8 cellular contexts compared by ENCODE assay signal in the genomic region with DNA sequence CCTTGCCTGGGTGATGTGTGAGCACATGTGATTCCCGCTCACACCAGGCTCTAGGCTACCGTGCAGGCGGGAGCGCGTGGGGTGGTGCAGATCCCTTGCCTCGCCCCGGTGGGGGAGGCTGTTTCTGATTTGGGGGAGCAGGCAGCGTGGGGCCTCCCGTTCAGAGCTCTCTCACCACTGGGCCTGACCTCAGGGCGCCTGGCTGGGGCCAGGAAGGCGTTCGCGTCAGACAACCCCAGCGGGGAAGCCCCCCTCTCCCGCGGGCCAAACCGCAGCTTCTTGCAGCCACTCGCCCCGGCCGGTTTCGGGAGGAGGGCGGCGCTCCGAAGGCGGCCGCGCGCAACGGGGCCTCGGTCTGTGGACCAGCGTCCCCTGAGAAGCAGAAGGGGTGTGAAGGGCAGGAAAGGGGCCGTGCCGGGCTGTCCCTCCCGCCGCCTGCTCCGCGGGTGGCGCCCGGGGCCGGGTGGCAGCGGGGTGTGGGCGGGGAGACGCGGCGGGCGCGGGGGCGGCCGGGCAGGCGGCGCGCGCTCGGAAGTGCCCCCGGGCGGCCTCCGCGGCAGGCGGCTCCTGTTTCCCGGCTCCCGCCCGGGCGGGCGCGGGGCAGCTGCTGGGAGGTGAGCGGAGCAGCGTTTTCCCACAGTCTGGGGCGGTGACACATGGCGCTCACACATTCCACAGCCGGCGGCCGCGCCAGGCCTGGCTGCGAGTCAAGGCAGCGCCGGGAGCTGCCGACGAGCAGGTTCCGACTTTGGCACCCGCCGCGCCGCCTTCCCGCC.
DNase-seq lines count a peak whose midpoint lies in the region; FAIRE-seq and TF ChIP-seq lines count a peak whose summit lies in the region.

No MANE protein-coding gene starts in this region.

- H3K27ac Mint-ChIP-seq in astrocyte (ENCODE audit: unreplicated experiment), result peak overlapping the region; percentile 73

- H2AFZ ChIP-seq in astrocyte (ENCODE audit: low read depth, low read length), result peak overlapping the region; percentile 58

- H3K36me3 Mint-ChIP-seq in astrocyte (ENCODE audit: low read depth, unreplicated experiment), result peaks cover 8% of the 10 kb centered on the region

- FAIRE-seq in astrocyte (lab: Jason Lieb, UNC), result no peak

- H3K4me3 ChIP-seq in GM06990 (replicated peaks; ENCODE audit: low read depth, low read length) (peak overlapping the region; percentile 53), H7 (ENCODE audit: insufficient read depth, low read depth, low read length) (peak overlapping the region; percentile 46), astrocyte (ENCODE audit: insufficient read depth, low read depth, low read length) (peak overlapping the region; percentile 42)

- no peaks in the 10 kb centered on the region for H3K36me3 ChIP-seq in GM06990 (ENCODE audit: control insufficient read depth, insufficient read depth, low read length)
- no peaks in the 10 kb centered on the region for H3K36me3 ChIP-seq in H7 (replicated peaks; ENCODE audit: control insufficient read depth, insufficient read depth, low read length)
- no peaks in the 10 kb centered on the region for H3K36me3 ChIP-seq in astrocyte (ENCODE audit: insufficient read depth, low read length)

- H3K9me3 ChIP-seq in astrocyte (ENCODE audit: insufficient read depth, low read depth, low read length), result no peaks in the 10 kb centered on the region

- H3K27me3 ChIP-seq in GM06990 (replicated peaks; ENCODE audit: control insufficient read depth, insufficient read depth, low read length) (no peaks in the 10 kb centered on the region), H7 (ENCODE audit: control insufficient read depth, insufficient read depth, low read length) (peaks cover 19% of the 10 kb centered on the region), astrocyte (ENCODE audit: insufficient read depth, low read length) (peaks cover 3% of the 10 kb centered on the region)

- peak overlapping the region; percentile 3 for H3K4me3 Mint-ChIP-seq in astrocyte (ENCODE audit: unreplicated experiment)

- H3K4me1 ChIP-seq in astrocyte (ENCODE audit: insufficient read depth, low read length), result peaks cover 19% of the 10 kb centered on the region

- H3K27ac ChIP-seq in astrocyte (ENCODE audit: low read depth, low read length), result peak overlapping the region; percentile 81

- peaks cover 50% of the 10 kb centered on the region for H3K9me3 Mint-ChIP-seq in astrocyte (ENCODE audit: unreplicated experiment)

- no peaks in the 10 kb centered on the region for H3K79me2 ChIP-seq in astrocyte (ENCODE audit: insufficient read depth, low read length)

- peak; percentile 95 for DNase-seq in GM06990 (ENCODE audit: extremely low read depth, insufficient read length)
- DNase-seq in H7, result peak; percentile 89
- peak; percentile 84 for DNase-seq in LoVo (ENCODE audit: low spot score)
- DNase-seq in SW480 (ENCODE audit: low spot score), result peak; percentile 90
- DNase-seq in astrocyte (ENCODE audit: low read depth), result peak; percentile 91
- peak; percentile 44 to 59 for DNase-seq in hippocampal formation (lab: John Stamatoyannopoulos, UW)
- peak; percentile 93 for DNase-seq in retina
- DNase-seq in NK-92 (lab: John Stamatoyannopoulos, UW; ENCODE audit: unreplicated experiment), result no peak

- peaks cover 15% of the 10 kb centered on the region for H3K4me1 Mint-ChIP-seq in astrocyte (ENCODE audit: low read depth, unreplicated experiment)

- peak overlapping the region; percentile 81 for H3K9ac ChIP-seq in astrocyte (ENCODE audit: low read length)

- TF ChIP-seq CTCF in GM06990 (IDR thresholded peaks at IDR 0.05; ENCODE audit: insufficient read depth, low read length, poor library complexity, severe bottlenecking) (no peak), astrocyte (IDR thresholded peaks at IDR 0.05; ENCODE audit: insufficient read depth, low read depth, low read length) (no peak)

- peak overlapping the region; percentile 80 for H3K4me2 ChIP-seq in astrocyte (ENCODE audit: low read length)

- peaks cover 51% of the 10 kb centered on the region for H3K27me3 Mint-ChIP-seq in astrocyte (ENCODE audit: low read depth, unreplicated experiment)

- no peaks in the 10 kb centered on the region for H4K20me1 ChIP-seq in astrocyte (ENCODE audit: insufficient read depth, low read length)
